Comparison of ENCODE assay signal across 17 cellular contexts in the genomic region with DNA sequence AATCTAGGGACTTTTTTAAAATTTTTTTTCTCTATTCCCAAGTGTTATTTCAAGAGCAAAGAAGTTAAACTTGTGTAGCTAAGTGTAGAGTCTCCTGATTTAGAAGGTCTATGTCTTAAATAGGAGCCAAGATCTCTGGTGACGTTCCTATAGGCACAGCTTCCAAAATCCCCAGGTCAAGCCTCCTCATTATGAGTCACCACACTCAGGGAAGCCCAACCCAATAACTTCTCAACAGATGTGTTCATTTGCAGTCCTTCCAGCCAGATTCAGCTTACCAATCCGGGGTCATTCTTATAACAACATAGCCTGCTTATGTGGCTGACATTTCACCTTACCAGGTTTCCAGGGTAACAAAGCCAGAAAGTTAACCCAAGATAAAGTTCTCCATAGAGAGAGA.
DNase-seq lines count a peak whose midpoint lies in the region; ATAC-seq and TF ChIP-seq lines count a peak whose summit lies in the region.
"Had no signal": no experiment of that assay in that cellular context is flagged by ENCODE, and none has a peak within 500 bp of the region (broad histone marks: within the 10 kb centered on the region; RNA-seq: fewer than 3 reads in every experiment).

No MANE protein-coding gene starts in this region.

- no peak for TF ChIP-seq CTCF in fibroblast of mammary gland (conservative IDR thresholded peaks at IDR 0.05; ENCODE audit: control insufficient read depth, insufficient read depth, low read depth, low read length)

- H3K4me3 ChIP-seq in fibroblast of mammary gland (ENCODE audit: control insufficient read depth, low read depth, low read length): no peak overlapping the region
- H3K4me3 ChIP-seq: SK-N-MC had no signal

- ATAC-seq in HG02970 (IDR thresholded peaks at IDR 0.05; ENCODE audit: low FRiP score, unreplicated experiment): no peak
- ATAC-seq: HepG2 had no signal

- DNase-seq in Daoy (ENCODE audit: low read depth) (peak; percentile 72), HT1080 (ENCODE audit: low read depth) (peak; percentile 78), fibroblast of mammary gland (ENCODE audit: low read depth) (peak; percentile 62), iris pigment epithelial cell (ENCODE audit: low read depth) (peak; percentile 4), SIG-M5 treated with dmso at 0.1 percent for 504 hours (lab: John Stamatoyannopoulos, UW; ENCODE audit: unreplicated experiment) (no peak), GM19238 (ENCODE audit: insufficient read length, low spot score) (no peak)
- DNase-seq: COR-L47, EL, GOT3, KG1, NCI-H1092, NCI-H1694 treated with DMSO at 0.1 percent for 48 hours, NCI-H446, NCI-H69 had no signal

Comparison
In these comparisons a context has a peak if more than half of its experiments do, and no peak if none do; other contexts are left out.
1. DNase-seq: peak in Daoy (single experiment), HT1080 (single experiment), fibroblast of mammary gland (single experiment) and iris pigment epithelial cell (single experiment); none in SIG-M5 treated with dmso at 0.1 percent for 504 hours (single experiment) and GM19238 (single experiment).